Comparison of ENCODE assay signal across 20 cellular contexts in genomic region chr12:54719691-54720090, GRCh38.
"Had no signal": no experiment of that assay in that cellular context is flagged by ENCODE, and none has a peak within 500 bp of the region (broad histone marks: within the 10 kb centered on the region; RNA-seq: fewer than 3 reads in every experiment).

No MANE protein-coding gene starts in this region.

- H3K4me1 ChIP-seq: prostate gland, spleen, tibial artery had no signal

- H2AFZ ChIP-seq: hepatocyte had no signal

- DNase-seq: activated CD4-positive, alpha-beta memory T cell treated with anti-CD3 and anti-CD28 coated beads for 36 hours; activated naive CD4-positive, alpha-beta T cell treated with Interleukin-2 at 50 U/mL for 16 hours; activated naive CD8-positive, alpha-beta T cell treated with anti-CD3 and anti-CD28 coated beads for 36 hours; activated T-cell treated with anti-CD3 and anti-CD28 coated beads, Interleukin-2, amount 50 U/mL, for 48 hours; central memory CD4-positive, alpha-beta T cell; dermis blood vessel endothelial cell; effector memory CD4-positive, alpha-beta T cell; glutamatergic neuron; left ventricle myocardium superior; mammary epithelial cell; ovary; spleen; stimulated activated CD4-positive, alpha-beta T cell treated with anti-CD3 and anti-CD28 coated beads, Interleukin-4, amount 100 ng/mL, for 4 hours; substantia nigra; tibial artery had no signal

- H3K4me2 ChIP-seq: hepatocyte had no signal

- H3K27ac ChIP-seq: hepatocyte, neutrophil, ovary, prostate gland, spleen, tibial artery, VCaP had no signal

- H3K79me2 ChIP-seq: hepatocyte had no signal

- H3K4me3 ChIP-seq: hepatocyte, ovary, prostate gland, spleen, tibial artery had no signal

- H3K36me3 ChIP-seq: neutrophil, ovary, prostate gland, spleen, tibial artery had no signal

- ATAC-seq: left ventricle myocardium superior; natural killer cell treated with Interleukin-12 subunit alpha and Interleukin-12 subunit beta and Interleukin-15 and Interleukin-18, amount 100 ng/mL, for 72 hours had no signal

- H3K9me3 ChIP-seq: neutrophil, ovary, prostate gland, spleen, tibial artery had no signal

- H3K27me3 ChIP-seq: hepatocyte, ovary had no signal
